In genomic region chr13:30276178-30276577, GRCh38 we compare ENCODE assay signal across 1 cellular context.
TF ChIP-seq lines count a peak whose summit lies in the region.

No MANE protein-coding gene starts in this region.

TF ChIP-seq in GM12878, 131 proteins besides CTCF, POLR2A, EP300 and RAD21 (continued from another document):
- no peak for TF ChIP-seq GABPA (IDR thresholded peaks at IDR 0.05; ENCODE audit: low read depth)
- TF ChIP-seq E2F8 (IDR thresholded peaks at IDR 0.05; ENCODE audit: low read depth, partially characterized antibody), result no peak
- TF ChIP-seq EZH2 (IDR thresholded peaks at IDR 0.05; ENCODE audit: borderline replicate concordance, control insufficient read depth, low read depth, low read length), result no peak
- no peak for TF ChIP-seq IRF5 (IDR thresholded peaks at IDR 0.05; ENCODE audit: borderline replicate concordance)
- TF ChIP-seq ESRRA (IDR thresholded peaks at IDR 0.05; ENCODE audit: low read length), result no peak
- no peak for TF ChIP-seq SREBF1 (IDR thresholded peaks at IDR 0.05; ENCODE audit: low read length)
- TF ChIP-seq MTA2 (IDR thresholded peaks at IDR 0.05; ENCODE audit: low read depth), result peak; percentile 86
- no peak for TF ChIP-seq ZNF687 (IDR thresholded peaks at IDR 0.05)
- TF ChIP-seq MEF2B (IDR thresholded peaks at IDR 0.05; ENCODE audit: partially characterized antibody, poor library complexity, severe bottlenecking), result no peak
- no peak for TF ChIP-seq FOS (IDR thresholded peaks at IDR 0.05; ENCODE audit: borderline replicate concordance, extremely low read depth, insufficient read length)
- no peak for TF ChIP-seq TCF3 (IDR thresholded peaks at IDR 0.05; ENCODE audit: borderline replicate concordance, insufficient read depth, low read depth, low read length)
- no peak for TF ChIP-seq TAF1 (IDR thresholded peaks at IDR 0.05; ENCODE audit: borderline replicate concordance, low read depth, low read length)
- no peak for TF ChIP-seq SRF (IDR thresholded peaks at IDR 0.05; ENCODE audit: low read depth in 2 of 2, low read length in 2 of 2)
- no peak for TF ChIP-seq CHD2 (IDR thresholded peaks at IDR 0.05; ENCODE audit: borderline replicate concordance, low read depth, low read length)
- TF ChIP-seq TARDBP (IDR thresholded peaks at IDR 0.05; ENCODE audit: borderline replicate concordance), result no peak
- no peak for TF ChIP-seq ASH2L (IDR thresholded peaks at IDR 0.05; ENCODE audit: borderline replicate concordance, low read depth)
- TF ChIP-seq ZBTB11 (CRISPR knock-in tag; IDR thresholded peaks at IDR 0.05), result no peak
- TF ChIP-seq MYC (IDR thresholded peaks at IDR 0.05; ENCODE audit: insufficient read depth, insufficient read length, insufficient replicate concordance, low read length, severe bottlenecking), result no peak
- no peak for TF ChIP-seq ZNF274 (IDR thresholded peaks at IDR 0.05; ENCODE audit: insufficient read depth, insufficient read length)
- no peak for TF ChIP-seq NFYA (IDR thresholded peaks at IDR 0.05; ENCODE audit: borderline replicate concordance, low read depth, low read length)
- TF ChIP-seq HDAC2 (IDR thresholded peaks at IDR 0.05), result no peak
- 0 out of 2 replicates have a peak, but pooled peaks have one; percentile 43 for TF ChIP-seq PAX5 (IDR thresholded peaks at IDR 0.05; ENCODE audit: borderline replicate concordance, low read depth, low read length)
- TF ChIP-seq CBX5 (IDR thresholded peaks at IDR 0.05; ENCODE audit: low read depth), result no peak
- no peak for TF ChIP-seq MAX (IDR thresholded peaks at IDR 0.05; ENCODE audit: low read depth, low read length)
- no peak for TF ChIP-seq SREBF2 (IDR thresholded peaks at IDR 0.05; ENCODE audit: low read length)
- no peak for TF ChIP-seq KAT2A (conservative IDR thresholded peaks at IDR 0.05; ENCODE audit: control insufficient read depth, low read depth, low read length)
- TF ChIP-seq ZZZ3 (IDR thresholded peaks at IDR 0.05; ENCODE audit: control insufficient read depth, insufficient read length, low read depth), result no peak
- TF ChIP-seq TCF7 (IDR thresholded peaks at IDR 0.05; ENCODE audit: borderline replicate concordance), result no peak
- TF ChIP-seq PKNOX1 (IDR thresholded peaks at IDR 0.05), result peak; percentile 69; the same call in 1 of the 2 replicates
TF ChIP-seq in GM12878: peak in this region for 10.
